In genomic region chr11:56103210-56103737, GRCh38 we compare ENCODE assay signal across 40 cellular contexts. TPM values are rescaled to one million over a fixed set of nuclear protein-coding genes. Genes with fewer than 3 reads are reported as not detected.
"Had no signal": no experiment of that assay in that cellular context is flagged by ENCODE, and none has a peak within 500 bp of the region (broad histone marks: within the 10 kb centered on the region; RNA-seq: fewer than 3 reads in every experiment).

Gene OR8H2, plus strand, starts transcription at chr11:56103687. Its CDS starts 1,356 bp downstream, at chr11:56105043.

- H3K27ac ChIP-seq: brain microvascular endothelial cell, heart left ventricle, parathyroid adenoma, psoas muscle, right atrium auricular region, stomach, thyroid gland, upper lobe of left lung, vagina, WERI-Rb-1 had no signal

- FAIRE-seq: astrocyte, endothelial cell of umbilical vein had no signal

- H3K9me3 ChIP-seq: psoas muscle, right atrium auricular region, thyroid gland, upper lobe of left lung, vagina had no signal

- H3K27me3 ChIP-seq: brain microvascular endothelial cell, heart left ventricle, right atrium auricular region, stomach, thyroid gland, upper lobe of left lung, vagina had no signal

- H3K36me3 Mint-ChIP-seq: activated CD4-positive, alpha-beta memory T cell treated with anti-CD3 and anti-CD28 coated beads for 36 hours; mesothelial cell of epicardium; naive thymus-derived CD4-positive, alpha-beta T cell; stimulated activated naive B cell treated with anti-CD40 and anti-IgM and Interleukin-4, amounts not matched to agents 10 μg/mL and 1 μg/mL and 100 μg/mL, for 72 hours had no signal

- H3K36me3 ChIP-seq: brain microvascular endothelial cell, heart left ventricle, right atrium auricular region, stomach, thyroid gland, upper lobe of left lung, vagina, WERI-Rb-1 had no signal

- H3K27ac Mint-ChIP-seq: activated CD4-positive, alpha-beta memory T cell treated with anti-CD3 and anti-CD28 coated beads for 36 hours; activated CD4-positive, alpha-beta T cell treated with anti-CD3 and anti-CD28 coated beads, Interleukin-2, amount 10 ng/mL, durations not matched to agents 24 days and 14 days; activated T-cell treated with anti-CD3 and anti-CD28 coated beads, Interleukin-2, amount 50 U/mL, for 24 hours; activated T-helper 17 cell treated with anti-CD3 and anti-CD28 coated beads, Interleukin-2, amount 50 U/mL, for 72 hours; effector memory CD8-positive, alpha-beta T cell; immature natural killer cell; mesothelial cell of epicardium; naive thymus-derived CD4-positive, alpha-beta T cell; stimulated activated naive B cell treated with anti-CD40 and anti-IgM and Interleukin-4, amounts not matched to agents 10 μg/mL and 1 μg/mL and 100 μg/mL, for 72 hours had no signal

- H3K4me3 ChIP-seq: heart left ventricle, psoas muscle, right atrium auricular region, stomach, thyroid gland, upper lobe of left lung, vagina had no signal

- H3K27me3 Mint-ChIP-seq: activated CD4-positive, alpha-beta memory T cell treated with anti-CD3 and anti-CD28 coated beads for 36 hours; activated CD4-positive, alpha-beta T cell treated with anti-CD3 and anti-CD28 coated beads, Interleukin-2, amount 10 ng/mL, durations not matched to agents 24 days and 14 days; activated T-cell treated with anti-CD3 and anti-CD28 coated beads, Interleukin-2, amount 50 U/mL, for 24 hours; activated T-helper 17 cell treated with anti-CD3 and anti-CD28 coated beads, Interleukin-2, amount 50 U/mL, for 72 hours; effector memory CD8-positive, alpha-beta T cell; naive thymus-derived CD4-positive, alpha-beta T cell; stimulated activated naive B cell treated with anti-CD40 and anti-IgM and Interleukin-4, amounts not matched to agents 10 μg/mL and 1 μg/mL and 100 μg/mL, for 72 hours had no signal

- ATAC-seq: activated T-helper 17 cell treated with anti-CD3 and anti-CD28 coated beads, Interleukin-2, amount 50 U/mL, for 72 hours; effector memory CD8-positive, alpha-beta T cell; heart left ventricle; naive thymus-derived CD4-positive, alpha-beta T cell; psoas muscle; stimulated activated naive B cell treated with anti-CD40 and anti-IgM and Interleukin-4, amounts not matched to agents 10 μg/mL and 1 μg/mL and 100 μg/mL, for 72 hours had no signal

- H3K4me1 Mint-ChIP-seq: activated CD4-positive, alpha-beta T cell treated with anti-CD3 and anti-CD28 coated beads, Interleukin-2, amount 10 ng/mL, durations not matched to agents 24 days and 14 days; activated T-helper 17 cell treated with anti-CD3 and anti-CD28 coated beads, Interleukin-2, amount 50 U/mL, for 72 hours; immature natural killer cell; mesothelial cell of epicardium; naive thymus-derived CD4-positive, alpha-beta T cell; stimulated activated naive B cell treated with anti-CD40 and anti-IgM and Interleukin-4, amounts not matched to agents 10 μg/mL and 1 μg/mL and 100 μg/mL, for 72 hours had no signal

- H3K4me3 Mint-ChIP-seq: activated CD4-positive, alpha-beta memory T cell treated with anti-CD3 and anti-CD28 coated beads for 36 hours; activated CD4-positive, alpha-beta T cell treated with anti-CD3 and anti-CD28 coated beads, Interleukin-2, amount 10 ng/mL, durations not matched to agents 24 days and 14 days; activated T-cell treated with anti-CD3 and anti-CD28 coated beads, Interleukin-2, amount 50 U/mL, for 24 hours; activated T-helper 17 cell treated with anti-CD3 and anti-CD28 coated beads, Interleukin-2, amount 50 U/mL, for 72 hours; effector memory CD8-positive, alpha-beta T cell; immature natural killer cell; mesothelial cell of epicardium; naive thymus-derived CD4-positive, alpha-beta T cell; stimulated activated naive B cell treated with anti-CD40 and anti-IgM and Interleukin-4, amounts not matched to agents 10 μg/mL and 1 μg/mL and 100 μg/mL, for 72 hours had no signal

- H3K4me1 ChIP-seq: heart left ventricle, parathyroid adenoma, psoas muscle, right atrium auricular region, stomach, thyroid gland, upper lobe of left lung, vagina had no signal

- DNase-seq: activated CD4-positive, alpha-beta memory T cell treated with anti-CD3 and anti-CD28 coated beads for 36 hours; activated CD4-positive, alpha-beta T cell treated with anti-CD3 and anti-CD28 coated beads, Interleukin-2, amount 10 ng/mL, durations not matched to agents 24 days and 14 days; activated CD4-positive, CD25-positive, alpha-beta regulatory T cell treated with anti-CD3 and anti-CD28 coated beads, Interleukin-2, amount 50 U/mL, for 72 hours; activated CD8-positive, alpha-beta memory T cell treated with anti-CD3 and anti-CD28 coated beads, Interleukin-2, amount 50 U/mL, for 4 hours; activated gamma-delta T cell treated with Interleukin-2 at 50 U/mL for 16 hours; activated naive CD4-positive, alpha-beta T cell treated with anti-CD3 and anti-CD28 coated beads, Interleukin-2, amount 50 U/mL, for 16 hours; activated T-cell treated with anti-CD3 and anti-CD28 coated beads, Interleukin-2, amount 50 U/mL, for 24 hours; amniotic stem cell; brain microvascular endothelial cell; cortex of kidney; effector memory CD8-positive, alpha-beta T cell; heart left ventricle; hypothalamus; immature natural killer cell; naive thymus-derived CD4-positive, alpha-beta T cell; nucleus accumbens; psoas muscle; stimulated activated CD4-positive, alpha-beta T cell treated with anti-CD3 and anti-CD28 coated beads, Interleukin-15, amount 100 ng/mL, for 24 hours; stimulated activated CD4-positive, alpha-beta T cell treated with anti-CD3 and anti-CD28 coated beads, Interleukin-2, amount 100 ng/mL, for 24 hours; stimulated activated naive B cell treated with anti-CD40 and anti-IgM and Interleukin-4, amounts not matched to agents 10 μg/mL and 1 μg/mL and 100 μg/mL, for 72 hours; stomach; thyroid gland; upper lobe of left lung; WERI-Rb-1 had no signal

RNA-seq across cellular contexts. Expression of gene OR8H2, which starts in this region (rescaled TPM):
- total RNA-seq: activated CD4-positive, alpha-beta memory T cell treated with anti-CD3 and anti-CD28 coated beads for 36 hours; activated CD4-positive, alpha-beta T cell treated with anti-CD3 and anti-CD28 coated beads, Interleukin-2, amount 10 ng/mL, durations not matched to agents 24 days and 14 days; activated CD8-positive, alpha-beta memory T cell treated with anti-CD3 and anti-CD28 coated beads for 36 hours; activated T-helper 17 cell treated with anti-CD3 and anti-CD28 coated beads, Interleukin-2, amount 50 U/mL, for 72 hours; astrocyte; cardiac septum; cerebellum; endothelial cell of umbilical vein; fibroblast of lung; fibroblast of villous mesenchyme; heart left ventricle; kidney epithelial cell; lower leg skin; mesothelial cell of epicardium; naive thymus-derived CD4-positive, alpha-beta T cell; psoas muscle; right atrium auricular region; stomach; thyroid gland; upper lobe of left lung; vagina had no signal
- polyA plus RNA-seq: endothelial cell of umbilical vein; esophagus; fibroblast of lung; heart left ventricle; immature natural killer cell; naive thymus-derived CD4-positive, alpha-beta T cell; neural cell; psoas muscle; stomach had no signal
